Comparison of ENCODE assay signal across 1 cellular context in genomic region chr18:24395049-24395780, GRCh38.
TF ChIP-seq lines count a peak whose summit lies in the region.

No MANE protein-coding gene starts in this region.

TF ChIP-seq in HCT116, 20 proteins besides CTCF, POLR2A, EP300 and RAD21 (continued from another document):
- TF ChIP-seq REST (IDR thresholded peaks at IDR 0.05; ENCODE audit: low read depth): no peak
- TF ChIP-seq POLR2AphosphoS5 (IDR thresholded peaks at IDR 0.05; ENCODE audit: low read depth, low read length): no peak
- no peak for TF ChIP-seq CEBPB (IDR thresholded peaks at IDR 0.05; ENCODE audit: low read depth)
- no peak for TF ChIP-seq FOSL1 (IDR thresholded peaks at IDR 0.05; ENCODE audit: low read depth)
- TF ChIP-seq ZFX (IDR thresholded peaks at IDR 0.05): no peak
- TF ChIP-seq ZNF274 (IDR thresholded peaks at IDR 0.05; ENCODE audit: low read depth, low read length): no peak
- TF ChIP-seq SP1 (IDR thresholded peaks at IDR 0.05; ENCODE audit: low read depth): no peak
TF ChIP-seq in HCT116: peak in this region for 0.
